ENCODE assay signal across 13 cellular contexts in genomic region chr3:60582285-60582684, GRCh38.
DNase-seq lines count a peak whose midpoint lies in the region; ATAC-seq, FAIRE-seq and TF ChIP-seq lines count a peak whose summit lies in the region.
"Had no signal": no experiment of that assay in that cellular context is flagged by ENCODE, and none has a peak within 500 bp of the region (broad histone marks: within the 10 kb centered on the region; RNA-seq: fewer than 3 reads in every experiment).

No MANE protein-coding gene starts in this region.

- H3K4me2 ChIP-seq in neural cell (ENCODE audit: low read length): no peak overlapping the region

- no peaks in the 10 kb centered on the region for H3K79me2 ChIP-seq in neural cell (replicated peaks; ENCODE audit: insufficient read depth, low read length)

- H3K4me3 ChIP-seq in epithelial cell of esophagus (ENCODE audit: low read length): no peak overlapping the region
- H3K4me3 ChIP-seq in neural cell (ENCODE audit: low read length): no peak overlapping the region
- no peak overlapping the region for H3K4me3 ChIP-seq in uterus
- H3K4me3 ChIP-seq in lower leg skin (ENCODE audit: low read depth, poor library complexity, severe bottlenecking): no peak overlapping the region

- DNase-seq in GM03348 (ENCODE audit: low spot score): peak; percentile 6
- DNase-seq in NCI-H748 (lab: John Stamatoyannopoulos, UW; ENCODE audit: unreplicated experiment): peak; percentile 11
- DNase-seq in epithelial cell of esophagus (ENCODE audit: low read depth): no peak
- no peak for DNase-seq in frontal cortex (ENCODE audit: low spot score in 2 of 2)
- no peak for DNase-seq in uterus
- DNase-seq in lower leg skin (ENCODE audit: low spot score in 2 of 2): no peak
- DNase-seq: activated CD4-positive, alpha-beta T cell treated with anti-CD3 and anti-CD28 coated beads, Interleukin-2, amount 50 U/mL, for 4 hours; activated naive CD4-positive, alpha-beta T cell; naive B cell; NCI-H524; T-cell had no signal

- H3F3A ChIP-seq in neural cell (ENCODE audit: insufficient read depth, low read length, poor library complexity, severe bottlenecking): no peaks in the 10 kb centered on the region

- H3K9me2 ChIP-seq in neural cell (ENCODE audit: insufficient read depth, low read length): no peaks in the 10 kb centered on the region

- H3K9ac ChIP-seq in neural cell (ENCODE audit: low read length): no peak overlapping the region

- TF ChIP-seq RAD21 in neural cell (conservative IDR thresholded peaks at IDR 0.05): peak; percentile 52

- TF ChIP-seq CTCF in epithelial cell of esophagus (IDR thresholded peaks at IDR 0.05; ENCODE audit: insufficient read depth, low read depth, low read length, missing control alignments): peak; percentile 25
- peak; percentile 44 for TF ChIP-seq CTCF in neural cell (IDR thresholded peaks at IDR 0.05; ENCODE audit: poor library complexity, severe bottlenecking)
- no peak for TF ChIP-seq CTCF in uterus (IDR thresholded peaks at IDR 0.05)
- TF ChIP-seq CTCF in lower leg skin (IDR thresholded peaks at IDR 0.05): no peak

- no peak for TF ChIP-seq EP300 in neural cell (conservative IDR thresholded peaks at IDR 0.05; ENCODE audit: poor library complexity, severe bottlenecking)

- no peak for ATAC-seq in HG03342 (IDR thresholded peaks at IDR 0.05; ENCODE audit: unreplicated experiment)
- ATAC-seq: T-cell had no signal

- no peak overlapping the region for H3K27ac ChIP-seq in neural cell (ENCODE audit: low read length)
- no peak overlapping the region for H3K27ac ChIP-seq in uterus

- H3K27me3 ChIP-seq in neural cell (ENCODE audit: insufficient read depth, low read depth, low read length) (no peaks in the 10 kb centered on the region), uterus (no peaks in the 10 kb centered on the region)

- H3K36me3 ChIP-seq in neural cell (ENCODE audit: insufficient read depth, low read length) (no peaks in the 10 kb centered on the region), uterus (no peaks in the 10 kb centered on the region)

- H3K9me3 ChIP-seq in neural cell (ENCODE audit: low read length) (no peaks in the 10 kb centered on the region), uterus (no peaks in the 10 kb centered on the region)

- intact Hi-C loops in uterus (cut with DNase I; ENCODE audit: low total_unique reads): no loop called here
- intact Hi-C loops in lower leg skin (cut with DNase I; ENCODE audit: low total_unique reads): loop anchor here (10.0 kb wide), 1 partner anchor 1223 kb away; no protein-coding TSS in a partner anchor

- no peaks in the 10 kb centered on the region for H3K4me1 ChIP-seq in uterus

- 57 to 66% methylated on average over 3 of the region's 3 CpGs for WGBS in lower leg skin, 2 donors

- TF ChIP-seq POLR2A in uterus (IDR thresholded peaks at IDR 0.05) (no peak), lower leg skin (IDR thresholded peaks at IDR 0.05) (no peak)

- no peak overlapping the region for H2AFZ ChIP-seq in neural cell (ENCODE audit: low read depth, low read length)

- H4K20me1 ChIP-seq in neural cell (ENCODE audit: insufficient read depth): no peaks in the 10 kb centered on the region

- no peak for FAIRE-seq in frontal cortex (lab: Jason Lieb, UNC)

TF ChIP-seq in neural cell, 6 proteins besides CTCF, POLR2A, EP300 and RAD21:
- no peak for TF ChIP-seq REST (IDR thresholded peaks at IDR 0.05; ENCODE audit: borderline replicate concordance)
- TF ChIP-seq POLR2AphosphoS5 (IDR thresholded peaks at IDR 0.05): no peak
- TF ChIP-seq TAF1 (IDR thresholded peaks at IDR 0.05; ENCODE audit: low read depth): no peak
- TF ChIP-seq SMC3 (conservative IDR thresholded peaks at IDR 0.05; ENCODE audit: poor library complexity): no peak
- no peak for TF ChIP-seq MXI1 (conservative IDR thresholded peaks at IDR 0.05; ENCODE audit: poor library complexity, severe bottlenecking)
- TF ChIP-seq EZH2 (IDR thresholded peaks at IDR 0.05; ENCODE audit: borderline replicate concordance, insufficient read depth, low read length, poor library complexity, severe bottlenecking): no peak

Comparison
In these comparisons a context has a peak if more than half of its experiments do, and no peak if none do; other contexts are left out.
1. DNase-seq: peak in GM03348 (single experiment) and NCI-H748 (single experiment); none in epithelial cell of esophagus (single experiment), frontal cortex (0 of 2), uterus (0 of 2) and lower leg skin (0 of 2).
2. CTCF ChIP-seq: peak in epithelial cell of esophagus (single experiment) and neural cell (single experiment); none in uterus (0 of 4) and lower leg skin (0 of 3).